19 cellular contexts compared by ENCODE assay signal in genomic region chr2:19806591-19806990, GRCh38.
DNase-seq lines count a peak whose midpoint lies in the region; ATAC-seq and TF ChIP-seq lines count a peak whose summit lies in the region.
"Had no signal": no experiment of that assay in that cellular context is flagged by ENCODE, and none has a peak within 500 bp of the region (broad histone marks: within the 10 kb centered on the region; RNA-seq: fewer than 3 reads in every experiment).

No MANE protein-coding gene starts in this region.

- H3K4me3 Mint-ChIP-seq in stimulated activated naive CD8-positive, alpha-beta T cell treated with anti-CD3 and anti-CD28 coated beads, Interleukin-15, amount 100 ng/mL, for 72 hours = no peak overlapping the region
- no peak overlapping the region for H3K4me3 Mint-ChIP-seq in stimulated activated effector memory CD8-positive, alpha-beta T cell treated with anti-CD3 and anti-CD28 coated beads, Interleukin-12 subunit alpha, Interleukin-12 subunit beta, amount 100 ng/mL, for 72 hours
- H3K4me3 Mint-ChIP-seq: CD4-positive, CD25-positive, alpha-beta regulatory T cell; GM23338 had no signal

- H3K27ac ChIP-seq in coronary artery = peak overlapping the region; percentile 78 to 85

- H3K9me3 Mint-ChIP-seq in stimulated activated naive CD8-positive, alpha-beta T cell treated with anti-CD3 and anti-CD28 coated beads, Interleukin-15, amount 100 ng/mL, for 72 hours = no peaks in the 10 kb centered on the region
- H3K9me3 Mint-ChIP-seq in stimulated activated effector memory CD8-positive, alpha-beta T cell treated with anti-CD3 and anti-CD28 coated beads, Interleukin-12 subunit alpha, Interleukin-12 subunit beta, amount 100 ng/mL, for 72 hours = no peaks in the 10 kb centered on the region
- H3K9me3 Mint-ChIP-seq: GM23338 had no signal

- no peak overlapping the region for H3K4me3 ChIP-seq in coronary artery
- H3K4me3 ChIP-seq: GM23338 had no signal

- no peak for DNase-seq in stimulated activated naive CD8-positive, alpha-beta T cell treated with anti-CD3 and anti-CD28 coated beads, Interleukin-15, amount 100 ng/mL, for 72 hours
- DNase-seq in stimulated activated naive CD8-positive, alpha-beta T cell treated with anti-CD3 and anti-CD28 coated beads, Interleukin-15, Interleukin-2, amounts not matched to agents 100 U/mL and 50 U/mL, for 24 hours = no peak
- DNase-seq in coronary artery (ENCODE audit: low spot score) (no peak), NCI-H526 (lab: John Stamatoyannopoulos, UW) (no peak), left lobe of liver (ENCODE audit: low spot score) (no peak)
- DNase-seq in stimulated activated effector memory CD8-positive, alpha-beta T cell treated with anti-CD3 and anti-CD28 coated beads, Interleukin-12 subunit alpha, Interleukin-12 subunit beta, amount 100 ng/mL, for 72 hours (ENCODE audit: low spot score in 2 of 2) = no peak
- DNase-seq: BE2C; CD4-positive, CD25-positive, alpha-beta regulatory T cell; COR-L47; DMS153; GF-D8; KG1; MV-4-11; NCI-H1930; NCI-H446 treated with DMSO at 0.1 percent for 48 hours; NCI-H774 had no signal

- TF ChIP-seq CTCF in coronary artery (IDR thresholded peaks at IDR 0.05) = no peak

- no peak overlapping the region for H3K27ac Mint-ChIP-seq in stimulated activated naive CD8-positive, alpha-beta T cell treated with anti-CD3 and anti-CD28 coated beads, Interleukin-15, amount 100 ng/mL, for 72 hours
- H3K27ac Mint-ChIP-seq in stimulated activated effector memory CD8-positive, alpha-beta T cell treated with anti-CD3 and anti-CD28 coated beads, Interleukin-12 subunit alpha, Interleukin-12 subunit beta, amount 100 ng/mL, for 72 hours = no peak overlapping the region
- H3K27ac Mint-ChIP-seq: CD4-positive, CD25-positive, alpha-beta regulatory T cell; GM23338 had no signal

- H3K4me1 Mint-ChIP-seq in stimulated activated naive CD8-positive, alpha-beta T cell treated with anti-CD3 and anti-CD28 coated beads, Interleukin-15, amount 100 ng/mL, for 72 hours = no peaks in the 10 kb centered on the region
- no peaks in the 10 kb centered on the region for H3K4me1 Mint-ChIP-seq in stimulated activated effector memory CD8-positive, alpha-beta T cell treated with anti-CD3 and anti-CD28 coated beads, Interleukin-12 subunit alpha, Interleukin-12 subunit beta, amount 100 ng/mL, for 72 hours
- H3K4me1 Mint-ChIP-seq: CD4-positive, CD25-positive, alpha-beta regulatory T cell; GM23338 had no signal

- H3K36me3 Mint-ChIP-seq in stimulated activated effector memory CD8-positive, alpha-beta T cell treated with anti-CD3 and anti-CD28 coated beads, Interleukin-12 subunit alpha, Interleukin-12 subunit beta, amount 100 ng/mL, for 72 hours = no peaks in the 10 kb centered on the region
- H3K36me3 Mint-ChIP-seq: CD4-positive, CD25-positive, alpha-beta regulatory T cell had no signal

- H3K27me3 Mint-ChIP-seq in stimulated activated naive CD8-positive, alpha-beta T cell treated with anti-CD3 and anti-CD28 coated beads, Interleukin-15, amount 100 ng/mL, for 72 hours = no peaks in the 10 kb centered on the region

- peak; percentile 19 for ATAC-seq in stimulated activated naive CD8-positive, alpha-beta T cell treated with anti-CD3 and anti-CD28 coated beads, Interleukin-15, amount 100 ng/mL, for 72 hours
- ATAC-seq in stimulated activated naive CD8-positive, alpha-beta T cell treated with anti-CD3 and anti-CD28 coated beads, Interleukin-15, Interleukin-2, amounts not matched to agents 100 U/mL and 50 U/mL, for 24 hours = no peak
- peak; percentile 15 for ATAC-seq in stimulated activated effector memory CD8-positive, alpha-beta T cell treated with anti-CD3 and anti-CD28 coated beads, Interleukin-12 subunit alpha, Interleukin-12 subunit beta, amount 100 ng/mL, for 72 hours
- ATAC-seq in HG03196 (IDR thresholded peaks at IDR 0.05; ENCODE audit: unreplicated experiment) (no peak), left lobe of liver (no peak)
- ATAC-seq: GM23338, Right ventricle myocardium inferior had no signal

Comparison
In these comparisons a context has a peak if more than half of its experiments do, and no peak if none do; other contexts are left out.
1. ATAC-seq: peak in stimulated activated naive CD8-positive, alpha-beta T cell treated with anti-CD3 and anti-CD28 coated beads, Interleukin-15, amount 100 ng/mL, for 72 hours (single experiment) and stimulated activated effector memory CD8-positive, alpha-beta T cell treated with anti-CD3 and anti-CD28 coated beads, Interleukin-12 subunit alpha, Interleukin-12 subunit beta, amount 100 ng/mL, for 72 hours (single experiment); none in stimulated activated naive CD8-positive, alpha-beta T cell treated with anti-CD3 and anti-CD28 coated beads, Interleukin-15, Interleukin-2, amounts not matched to agents 100 U/mL and 50 U/mL, for 24 hours (single experiment), HG03196 (single experiment) and left lobe of liver (single experiment).